In the genomic region with DNA sequence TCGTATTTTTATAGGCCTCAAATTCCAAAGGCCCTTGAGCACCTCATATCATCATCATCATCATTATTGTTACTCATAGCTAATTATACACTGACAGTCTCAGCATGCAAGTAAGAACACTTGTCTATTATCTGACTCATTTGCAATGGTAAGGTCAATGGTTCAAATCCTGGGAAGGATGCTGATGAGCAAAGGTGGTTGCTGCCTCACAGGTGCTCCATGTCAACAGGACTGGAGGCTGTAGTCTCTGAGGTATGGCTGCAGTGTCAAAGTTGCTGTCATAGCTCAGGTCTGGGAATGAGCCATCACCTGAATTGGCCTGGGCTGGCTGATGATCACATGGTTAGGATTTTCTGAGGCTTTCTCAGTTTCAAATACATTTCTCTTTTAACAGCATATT, we compare ENCODE assay signal across 26 cellular contexts.
A peak's percentile ranks its signal among the peaks of the same experiment; 100 is the strongest.
DNase-seq lines count a peak whose midpoint lies in the region; ATAC-seq, FAIRE-seq and TF ChIP-seq lines count a peak whose summit lies in the region.
"Had no signal": no experiment of that assay in that cellular context is flagged by ENCODE, and none has a peak within 500 bp of the region (broad histone marks: within the 10 kb centered on the region; RNA-seq: fewer than 3 reads in every experiment).

No MANE protein-coding gene starts in this region.

- H3K4me1 ChIP-seq in foreskin keratinocyte (no peaks in the 10 kb centered on the region), BE2C (no peaks in the 10 kb centered on the region)
- H3K4me1 ChIP-seq: BLaER1 had no signal

- no peak overlapping the region for H3K27ac ChIP-seq in foreskin keratinocyte
- H3K27ac ChIP-seq: BLaER1 had no signal

- H3K27me3 ChIP-seq in bronchial epithelial cell (ENCODE audit: control insufficient read depth, insufficient read depth, low read length) (no peaks in the 10 kb centered on the region), foreskin keratinocyte (no peaks in the 10 kb centered on the region), BE2C (no peaks in the 10 kb centered on the region)
- H3K27me3 ChIP-seq: BLaER1 had no signal

- no peak for FAIRE-seq in bronchial epithelial cell (lab: Jason Lieb, UNC)
- FAIRE-seq: A204.1, GM12878, GM12892, GM18507 had no signal

- peak; percentile 55 for ATAC-seq in foreskin keratinocyte
- ATAC-seq: GM12878 had no signal

- H3K4me3 ChIP-seq in bronchial epithelial cell (ENCODE audit: low read depth, low read length) (no peak overlapping the region), epithelial cell of esophagus (ENCODE audit: low read length) (no peak overlapping the region), BE2C (ENCODE audit: low read depth, low read length) (no peak overlapping the region)
- H3K4me3 ChIP-seq: BLaER1, GM12878 had no signal

- DNase-seq in bronchial epithelial cell (ENCODE audit: low read depth) = peak; percentile 27
- peak; percentile 30 for DNase-seq in epithelial cell of esophagus (ENCODE audit: low read depth)
- peak; percentile 34 to 60 for DNase-seq in foreskin keratinocyte
- DNase-seq in AG08396 (ENCODE audit: low spot score) = no peak
- DNase-seq in LoVo (ENCODE audit: low spot score) = no peak
- DNase-seq in BE2C = no peak
- DNase-seq: 8988T; ACHN; AML-193; C1 segment of cervical spinal cord; CD4-positive, alpha-beta memory T cell; CD4-positive, CD25-positive, alpha-beta regulatory T cell; CD8-positive, alpha-beta memory T cell; COR-L47; DMS 273 treated with DMSO at 0.1 percent for 48 hours; DMS153; DMS53; DMS79; DND-41; EL; GDM1 had no signal

- H3K36me3 ChIP-seq in bronchial epithelial cell (ENCODE audit: control insufficient read depth, insufficient read depth, low read length) = no peaks in the 10 kb centered on the region
- no peaks in the 10 kb centered on the region for H3K36me3 ChIP-seq in BE2C
- H3K36me3 ChIP-seq: BLaER1 had no signal

- no peaks in the 10 kb centered on the region for H3K9me3 ChIP-seq in BE2C
- H3K9me3 ChIP-seq: BLaER1 had no signal

- no peak for TF ChIP-seq CTCF in bronchial epithelial cell (IDR thresholded peaks at IDR 0.05; ENCODE audit: insufficient read depth, low read length, severe bottlenecking)
- TF ChIP-seq CTCF in epithelial cell of esophagus (IDR thresholded peaks at IDR 0.05; ENCODE audit: insufficient read depth, low read depth, low read length, missing control alignments) = no peak
- no peak for TF ChIP-seq CTCF in foreskin keratinocyte (conservative IDR thresholded peaks at IDR 0.05)
- no peak for TF ChIP-seq CTCF in BE2C (IDR thresholded peaks at IDR 0.05; ENCODE audit: low read depth, low read length)

Comparison
In these comparisons a context has a peak if more than half of its experiments do, and no peak if none do; other contexts are left out.
1. DNase-seq: peak in bronchial epithelial cell (single experiment), epithelial cell of esophagus (single experiment) and foreskin keratinocyte (2 of 2); none in AG08396 (single experiment), LoVo (single experiment) and BE2C (single experiment).